ENCODE assay signal across 1 cellular context in the genomic region with DNA sequence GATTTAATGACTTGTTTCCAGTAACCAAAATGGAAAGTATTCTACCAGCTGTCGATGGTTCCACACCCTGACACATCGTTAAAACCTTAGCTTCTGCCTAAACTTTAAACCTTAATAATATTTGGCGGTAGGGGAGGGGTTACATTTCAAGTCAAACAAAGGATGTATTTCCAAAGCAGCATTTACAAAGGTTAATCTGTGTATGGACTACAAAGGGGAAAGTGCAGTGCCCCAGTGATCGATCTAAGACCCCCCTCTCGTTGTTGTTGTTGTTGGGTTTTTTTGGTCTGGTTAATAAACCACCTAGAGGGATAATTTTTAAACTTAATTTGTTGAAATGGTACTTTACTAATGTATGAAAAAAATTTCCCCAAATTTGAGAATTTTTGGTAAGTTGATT.
TF ChIP-seq lines count a peak whose summit lies in the region.

No MANE protein-coding gene starts in this region.

TF ChIP-seq in GM23338, 12 proteins besides CTCF, POLR2A, EP300 and RAD21 (continued from another document):
- TF ChIP-seq, protein P1, sequence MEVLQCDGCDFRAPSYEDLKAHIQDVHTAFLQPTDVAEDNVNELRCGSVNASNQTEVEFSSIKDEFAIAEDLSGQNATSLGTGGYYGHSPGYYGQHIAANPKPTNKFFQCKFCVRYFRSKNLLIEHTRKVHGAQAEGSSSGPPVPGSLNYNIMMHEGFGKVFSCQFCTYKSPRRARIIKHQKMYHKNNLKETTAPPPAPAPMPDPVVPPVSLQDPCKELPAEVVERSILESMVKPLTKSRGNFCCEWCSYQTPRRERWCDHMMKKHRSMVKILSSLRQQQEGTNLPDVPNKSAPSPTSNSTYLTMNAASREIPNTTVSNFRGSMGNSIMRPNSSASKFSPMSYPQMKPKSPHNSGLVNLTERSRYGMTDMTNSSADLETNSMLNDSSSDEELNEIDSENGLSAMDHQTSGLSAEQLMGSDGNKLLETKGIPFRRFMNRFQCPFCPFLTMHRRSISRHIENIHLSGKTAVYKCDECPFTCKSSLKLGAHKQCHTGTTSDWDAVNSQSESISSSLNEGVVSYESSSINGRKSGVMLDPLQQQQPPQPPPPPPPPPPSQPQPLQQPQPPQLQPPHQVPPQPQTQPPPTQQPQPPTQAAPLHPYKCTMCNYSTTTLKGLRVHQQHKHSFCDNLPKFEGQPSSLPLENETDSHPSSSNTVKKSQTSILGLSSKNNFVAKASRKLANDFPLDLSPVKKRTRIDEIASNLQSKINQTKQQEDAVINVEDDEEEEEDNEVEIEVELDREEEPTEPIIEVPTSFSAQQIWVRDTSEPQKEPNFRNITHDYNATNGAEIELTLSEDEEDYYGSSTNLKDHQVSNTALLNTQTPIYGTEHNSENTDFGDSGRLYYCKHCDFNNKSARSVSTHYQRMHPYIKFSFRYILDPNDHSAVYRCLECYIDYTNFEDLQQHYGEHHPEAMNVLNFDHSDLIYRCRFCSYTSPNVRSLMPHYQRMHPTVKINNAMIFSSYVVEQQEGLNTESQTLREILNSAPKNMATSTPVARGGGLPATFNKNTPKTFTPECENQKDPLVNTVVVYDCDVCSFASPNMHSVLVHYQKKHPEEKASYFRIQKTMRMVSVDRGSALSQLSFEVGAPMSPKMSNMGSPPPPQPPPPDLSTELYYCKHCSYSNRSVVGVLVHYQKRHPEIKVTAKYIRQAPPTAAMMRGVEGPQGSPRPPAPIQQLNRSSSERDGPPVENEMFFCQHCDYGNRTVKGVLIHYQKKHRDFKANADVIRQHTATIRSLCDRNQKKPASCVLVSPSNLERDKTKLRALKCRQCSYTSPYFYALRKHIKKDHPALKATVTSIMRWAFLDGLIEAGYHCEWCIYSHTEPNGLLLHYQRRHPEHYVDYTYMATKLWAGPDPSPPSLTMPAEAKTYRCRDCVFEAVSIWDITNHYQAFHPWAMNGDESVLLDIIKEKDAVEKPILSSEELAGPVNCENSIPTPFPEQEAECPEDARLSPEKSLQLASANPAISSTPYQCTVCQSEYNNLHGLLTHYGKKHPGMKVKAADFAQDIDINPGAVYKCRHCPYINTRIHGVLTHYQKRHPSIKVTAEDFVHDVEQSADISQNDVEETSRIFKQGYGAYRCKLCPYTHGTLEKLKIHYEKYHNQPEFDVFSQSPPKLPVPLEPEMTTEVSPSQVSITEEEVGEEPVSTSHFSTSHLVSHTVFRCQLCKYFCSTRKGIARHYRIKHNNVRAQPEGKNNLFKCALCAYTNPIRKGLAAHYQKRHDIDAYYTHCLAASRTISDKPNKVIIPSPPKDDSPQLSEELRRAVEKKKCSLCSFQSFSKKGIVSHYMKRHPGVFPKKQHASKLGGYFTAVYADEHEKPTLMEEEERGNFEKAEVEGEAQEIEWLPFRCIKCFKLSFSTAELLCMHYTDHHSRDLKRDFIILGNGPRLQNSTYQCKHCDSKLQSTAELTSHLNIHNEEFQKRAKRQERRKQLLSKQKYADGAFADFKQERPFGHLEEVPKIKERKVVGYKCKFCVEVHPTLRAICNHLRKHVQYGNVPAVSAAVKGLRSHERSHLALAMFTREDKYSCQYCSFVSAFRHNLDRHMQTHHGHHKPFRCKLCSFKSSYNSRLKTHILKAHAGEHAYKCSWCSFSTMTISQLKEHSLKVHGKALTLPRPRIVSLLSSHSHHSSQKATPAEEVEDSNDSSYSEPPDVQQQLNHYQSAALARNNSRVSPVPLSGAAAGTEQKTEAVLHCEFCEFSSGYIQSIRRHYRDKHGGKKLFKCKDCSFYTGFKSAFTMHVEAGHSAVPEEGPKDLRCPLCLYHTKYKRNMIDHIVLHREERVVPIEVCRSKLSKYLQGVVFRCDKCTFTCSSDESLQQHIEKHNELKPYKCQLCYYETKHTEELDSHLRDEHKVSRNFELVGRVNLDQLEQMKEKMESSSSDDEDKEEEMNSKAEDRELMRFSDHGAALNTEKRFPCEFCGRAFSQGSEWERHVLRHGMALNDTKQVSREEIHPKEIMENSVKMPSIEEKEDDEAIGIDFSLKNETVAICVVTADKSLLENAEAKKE (CRISPR knock-in tag; IDR thresholded peaks at IDR 0.05) = no peak
- TF ChIP-seq ZNF114 (CRISPR knock-in tag; IDR thresholded peaks at IDR 0.05) (no peak), POLR2AphosphoS5 (IDR thresholded peaks at IDR 0.05; ENCODE audit: low read depth) (no peak), EZH2 (IDR thresholded peaks at IDR 0.05; ENCODE audit: low read depth, unreplicated experiment) (no peak), ZNF331 (CRISPR knock-in tag; IDR thresholded peaks at IDR 0.05; ENCODE audit: low read depth) (no peak), CREB1 (CRISPR knock-in tag; IDR thresholded peaks at IDR 0.05; ENCODE audit: low read depth) (no peak)
- TF ChIP-seq, protein P2, sequence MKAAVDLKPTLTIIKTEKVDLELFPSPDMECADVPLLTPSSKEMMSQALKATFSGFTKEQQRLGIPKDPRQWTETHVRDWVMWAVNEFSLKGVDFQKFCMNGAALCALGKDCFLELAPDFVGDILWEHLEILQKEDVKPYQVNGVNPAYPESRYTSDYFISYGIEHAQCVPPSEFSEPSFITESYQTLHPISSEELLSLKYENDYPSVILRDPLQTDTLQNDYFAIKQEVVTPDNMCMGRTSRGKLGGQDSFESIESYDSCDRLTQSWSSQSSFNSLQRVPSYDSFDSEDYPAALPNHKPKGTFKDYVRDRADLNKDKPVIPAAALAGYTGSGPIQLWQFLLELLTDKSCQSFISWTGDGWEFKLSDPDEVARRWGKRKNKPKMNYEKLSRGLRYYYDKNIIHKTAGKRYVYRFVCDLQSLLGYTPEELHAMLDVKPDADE (IDR thresholded peaks at IDR 0.05) = no peak
- TF ChIP-seq, protein P3, sequence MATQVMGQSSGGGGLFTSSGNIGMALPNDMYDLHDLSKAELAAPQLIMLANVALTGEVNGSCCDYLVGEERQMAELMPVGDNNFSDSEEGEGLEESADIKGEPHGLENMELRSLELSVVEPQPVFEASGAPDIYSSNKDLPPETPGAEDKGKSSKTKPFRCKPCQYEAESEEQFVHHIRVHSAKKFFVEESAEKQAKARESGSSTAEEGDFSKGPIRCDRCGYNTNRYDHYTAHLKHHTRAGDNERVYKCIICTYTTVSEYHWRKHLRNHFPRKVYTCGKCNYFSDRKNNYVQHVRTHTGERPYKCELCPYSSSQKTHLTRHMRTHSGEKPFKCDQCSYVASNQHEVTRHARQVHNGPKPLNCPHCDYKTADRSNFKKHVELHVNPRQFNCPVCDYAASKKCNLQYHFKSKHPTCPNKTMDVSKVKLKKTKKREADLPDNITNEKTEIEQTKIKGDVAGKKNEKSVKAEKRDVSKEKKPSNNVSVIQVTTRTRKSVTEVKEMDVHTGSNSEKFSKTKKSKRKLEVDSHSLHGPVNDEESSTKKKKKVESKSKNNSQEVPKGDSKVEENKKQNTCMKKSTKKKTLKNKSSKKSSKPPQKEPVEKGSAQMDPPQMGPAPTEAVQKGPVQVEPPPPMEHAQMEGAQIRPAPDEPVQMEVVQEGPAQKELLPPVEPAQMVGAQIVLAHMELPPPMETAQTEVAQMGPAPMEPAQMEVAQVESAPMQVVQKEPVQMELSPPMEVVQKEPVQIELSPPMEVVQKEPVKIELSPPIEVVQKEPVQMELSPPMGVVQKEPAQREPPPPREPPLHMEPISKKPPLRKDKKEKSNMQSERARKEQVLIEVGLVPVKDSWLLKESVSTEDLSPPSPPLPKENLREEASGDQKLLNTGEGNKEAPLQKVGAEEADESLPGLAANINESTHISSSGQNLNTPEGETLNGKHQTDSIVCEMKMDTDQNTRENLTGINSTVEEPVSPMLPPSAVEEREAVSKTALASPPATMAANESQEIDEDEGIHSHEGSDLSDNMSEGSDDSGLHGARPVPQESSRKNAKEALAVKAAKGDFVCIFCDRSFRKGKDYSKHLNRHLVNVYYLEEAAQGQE (IDR thresholded peaks at IDR 0.05; ENCODE audit: unreplicated experiment) = no peak
